16 cellular contexts compared by ENCODE assay signal in the genomic region with DNA sequence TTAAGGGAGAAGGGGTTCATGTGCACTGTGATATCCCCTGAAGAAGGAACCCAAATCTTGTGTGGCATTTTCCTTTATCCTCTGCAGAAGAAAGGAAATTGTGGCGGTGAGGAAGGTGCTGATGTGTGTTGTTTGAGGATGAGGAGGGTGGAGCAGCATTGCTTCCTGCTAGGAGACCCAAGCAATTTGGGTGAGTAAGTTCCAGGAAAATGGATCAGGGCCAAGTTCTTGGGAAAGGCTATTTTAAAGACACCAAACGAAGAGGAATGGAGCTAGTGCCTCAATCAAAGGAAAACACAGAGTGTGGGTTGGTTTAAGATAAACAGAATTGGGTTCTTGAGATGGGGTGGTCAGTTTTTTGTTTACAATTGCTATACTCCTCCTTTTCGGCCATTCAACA.
DNase-seq lines count a peak whose midpoint lies in the region; ATAC-seq, FAIRE-seq and TF ChIP-seq lines count a peak whose summit lies in the region.
"Had no signal": no experiment of that assay in that cellular context is flagged by ENCODE, and none has a peak within 500 bp of the region (broad histone marks: within the 10 kb centered on the region; RNA-seq: fewer than 3 reads in every experiment).

No MANE protein-coding gene starts in this region.

- TF ChIP-seq RAD21 in SK-N-SH (IDR thresholded peaks at IDR 0.05; ENCODE audit: low read length): no peak

- no peak for TF ChIP-seq CTCF in bronchial epithelial cell (IDR thresholded peaks at IDR 0.05; ENCODE audit: insufficient read depth, low read length, severe bottlenecking)
- TF ChIP-seq CTCF in SK-N-SH (IDR thresholded peaks at IDR 0.05): no peak

- no peaks in the 10 kb centered on the region for H3F3A ChIP-seq in SK-N-SH (replicated peaks; ENCODE audit: insufficient read depth)

- H3K4me3 ChIP-seq in bronchial epithelial cell (ENCODE audit: low read depth, low read length) (no peak overlapping the region), trophoblast cell (ENCODE audit: low read depth, low read length) (no peak overlapping the region), SK-N-SH (ENCODE audit: low read depth in 2 of 2, low read length in 1 of 2) (no peak overlapping the region)
- H3K4me3 ChIP-seq: BLaER1 treated with 17β-estradiol and CSF1 and Interleukin-3, amounts not matched to agents 10 nM and 100 nM; GM12878; HAP-1 had no signal

- H4K20me1 ChIP-seq in SK-N-SH (ENCODE audit: insufficient read depth): no peaks in the 10 kb centered on the region
- H4K20me1 ChIP-seq: BLaER1 treated with 17β-estradiol and CSF1 and Interleukin-3, amounts not matched to agents 10 nM and 100 nM had no signal

- H3K27ac ChIP-seq in trophoblast cell (ENCODE audit: low read depth, low read length) (no peak overlapping the region), SK-N-SH (ENCODE audit: low read depth in 2 of 2, low read length in 1 of 2) (no peak overlapping the region)
- H3K27ac ChIP-seq: BLaER1 treated with 17β-estradiol and CSF1 and Interleukin-3, amounts not matched to agents 10 nM and 100 nM had no signal

- H2AK5ac ChIP-seq in trophoblast cell (ENCODE audit: low read length): no peak overlapping the region

- no peak overlapping the region for H3K9ac ChIP-seq in trophoblast cell (ENCODE audit: low read length)
- no peak overlapping the region for H3K9ac ChIP-seq in SK-N-SH
- H3K9ac ChIP-seq: BLaER1 treated with 17β-estradiol and CSF1 and Interleukin-3, amounts not matched to agents 10 nM and 100 nM had no signal

- H2AFZ ChIP-seq in trophoblast cell (ENCODE audit: insufficient read depth, low read length, poor library complexity): no peak overlapping the region
- no peak overlapping the region for H2AFZ ChIP-seq in SK-N-SH (ENCODE audit: low read depth)

- H2BK120ac ChIP-seq in trophoblast cell (ENCODE audit: insufficient read depth, low read length, poor library complexity): no peak overlapping the region

- H3K18ac ChIP-seq in trophoblast cell (ENCODE audit: low read length): no peak overlapping the region

- no peak overlapping the region for H4K91ac ChIP-seq in trophoblast cell (ENCODE audit: low read depth, low read length)

- H3K9me2 ChIP-seq in SK-N-SH: no peaks in the 10 kb centered on the region

- H3K27me3 ChIP-seq in bronchial epithelial cell (ENCODE audit: control insufficient read depth, insufficient read depth, low read length) (no peaks in the 10 kb centered on the region), trophoblast cell (ENCODE audit: insufficient read depth, low read length) (no peaks in the 10 kb centered on the region), SK-N-SH (ENCODE audit: insufficient read depth) (no peaks in the 10 kb centered on the region)
- H3K27me3 ChIP-seq: BLaER1 treated with 17β-estradiol and CSF1 and Interleukin-3, amounts not matched to agents 10 nM and 100 nM had no signal

- H3K9me3 ChIP-seq in trophoblast cell (ENCODE audit: insufficient read depth, low read depth, low read length): peaks cover 2% of the 10 kb centered on the region
- H3K9me3 ChIP-seq in SK-N-SH: no peaks in the 10 kb centered on the region

- H3K4me1 ChIP-seq in trophoblast cell (ENCODE audit: control insufficient read depth in 1 of 2, insufficient read depth in 2 of 2, low read length in 2 of 2) (no peaks in the 10 kb centered on the region), SK-N-SH (ENCODE audit: control insufficient read depth in 1 of 2, insufficient read depth in 2 of 2, low read depth in 1 of 2, low read length in 1 of 2) (no peaks in the 10 kb centered on the region)
- H3K4me1 ChIP-seq: HAP-1 had no signal

- no peak overlapping the region for H4K8ac ChIP-seq in trophoblast cell (ENCODE audit: low read depth, low read length)

- POLR2A ChIA-PET in SK-N-SH (lab: Yijun Ruan, JAX): no interaction called here

- ATAC-seq in HG03175 (IDR thresholded peaks at IDR 0.05; ENCODE audit: unreplicated experiment): no peak
- ATAC-seq: GM12878 had no signal

- no peak overlapping the region for H2BK5ac ChIP-seq in trophoblast cell (ENCODE audit: low read depth, low read length, poor library complexity)

- H2BK12ac ChIP-seq in trophoblast cell (ENCODE audit: low read length): peak overlapping the region; percentile 16

- peak; percentile 86 for FAIRE-seq in bronchial epithelial cell (lab: Jason Lieb, UNC)
- FAIRE-seq: GM12878, GM18507 had no signal

- WGBS in trophoblast cell (ENCODE audit: extremely low coverage, insufficient coverage, insufficient read length): no CpG with 5 or more reads among the region's 3 CpGs
- WGBS in SK-N-SH (ENCODE audit: low lambda C conversion rate): 38% methylated on average over 3 of the region's 3 CpGs

- H3K36me3 ChIP-seq in bronchial epithelial cell (ENCODE audit: control insufficient read depth, insufficient read depth, low read length) (no peaks in the 10 kb centered on the region), trophoblast cell (ENCODE audit: control insufficient read depth in 1 of 2, insufficient read depth in 2 of 2, low read length in 2 of 2) (no peaks in the 10 kb centered on the region), SK-N-SH (replicated peaks in 1 of 2; ENCODE audit: control insufficient read depth in 1 of 2, insufficient read depth in 2 of 2, low read length in 1 of 2) (no peaks in the 10 kb centered on the region)
- H3K36me3 ChIP-seq: BLaER1 treated with 17β-estradiol and CSF1 and Interleukin-3, amounts not matched to agents 10 nM and 100 nM; HAP-1 had no signal

- CTCF ChIA-PET in SK-N-SH (lab: Yijun Ruan, JAX): interaction anchor here (1.3 kb wide), 1 partner anchor 13 kb away, joined by 5 read pairs; no protein-coding TSS in a partner anchor

- no peak for TF ChIP-seq EP300 in SK-N-SH (IDR thresholded peaks at IDR 0.05; ENCODE audit: borderline replicate concordance in 1 of 2, low read depth in 1 of 2, low read length in 1 of 2)

- H4K12ac ChIP-seq in trophoblast cell (ENCODE audit: low read depth, low read length): no peak overlapping the region

- H3K14ac ChIP-seq in trophoblast cell (ENCODE audit: low read length): no peak overlapping the region

- H3K4ac ChIP-seq in trophoblast cell (ENCODE audit: low read depth, low read length): no peak overlapping the region

- H3K79me1 ChIP-seq in trophoblast cell (ENCODE audit: low read length): no peaks in the 10 kb centered on the region

- H3K23ac ChIP-seq in trophoblast cell (ENCODE audit: low read length): peak overlapping the region; percentile 93

- H3K4me2 ChIP-seq in trophoblast cell (ENCODE audit: low read length) (no peak overlapping the region), SK-N-SH (no peak overlapping the region)

- peak; percentile 10 for DNase-seq in H4 (ENCODE audit: low spot score)
- DNase-seq in NCI-H69 (lab: John Stamatoyannopoulos, UW): peak; percentile 48
- DNase-seq in bronchial epithelial cell (ENCODE audit: low read depth): peak; percentile 56
- DNase-seq in trophoblast cell: no peak
- DNase-seq in SK-N-SH: no peak
- DNase-seq in stimulated activated CD4-positive, alpha-beta T cell treated with anti-CD3 and anti-CD28 coated beads, Interleukin-1b, Interleukin-23, amount 100 ng/mL, for 48 hours: no peak
- no peak for DNase-seq in activated gamma-delta T cell treated with Interleukin-2 at 50 U/mL for 16 hours
- DNase-seq: ACHN; CD4-positive, CD25-positive, alpha-beta regulatory T cell; DMS53; HFFc6 had no signal

- H3K79me2 ChIP-seq in trophoblast cell (ENCODE audit: control insufficient read depth, insufficient read depth, low read length, poor library complexity): no peaks in the 10 kb centered on the region
- no peaks in the 10 kb centered on the region for H3K79me2 ChIP-seq in SK-N-SH (ENCODE audit: insufficient read depth)

TF ChIP-seq in SK-N-SH, 30 proteins besides CTCF, POLR2A, EP300 and RAD21:
- TF ChIP-seq CHD2 (IDR thresholded peaks at IDR 0.05; ENCODE audit: low read length, partially characterized antibody) (no peak), RXRA (IDR thresholded peaks at IDR 0.05; ENCODE audit: borderline replicate concordance, low read depth) (no peak), SIN3A (IDR thresholded peaks at IDR 0.05; ENCODE audit: borderline replicate concordance, low read depth, low read length) (no peak), FOSL2 (IDR thresholded peaks at IDR 0.05; ENCODE audit: borderline replicate concordance, low read depth) (no peak), POLR2AphosphoS5 (IDR thresholded peaks at IDR 0.05; ENCODE audit: low read depth, low read length) (no peak)
- TF ChIP-seq, protein P1, sequence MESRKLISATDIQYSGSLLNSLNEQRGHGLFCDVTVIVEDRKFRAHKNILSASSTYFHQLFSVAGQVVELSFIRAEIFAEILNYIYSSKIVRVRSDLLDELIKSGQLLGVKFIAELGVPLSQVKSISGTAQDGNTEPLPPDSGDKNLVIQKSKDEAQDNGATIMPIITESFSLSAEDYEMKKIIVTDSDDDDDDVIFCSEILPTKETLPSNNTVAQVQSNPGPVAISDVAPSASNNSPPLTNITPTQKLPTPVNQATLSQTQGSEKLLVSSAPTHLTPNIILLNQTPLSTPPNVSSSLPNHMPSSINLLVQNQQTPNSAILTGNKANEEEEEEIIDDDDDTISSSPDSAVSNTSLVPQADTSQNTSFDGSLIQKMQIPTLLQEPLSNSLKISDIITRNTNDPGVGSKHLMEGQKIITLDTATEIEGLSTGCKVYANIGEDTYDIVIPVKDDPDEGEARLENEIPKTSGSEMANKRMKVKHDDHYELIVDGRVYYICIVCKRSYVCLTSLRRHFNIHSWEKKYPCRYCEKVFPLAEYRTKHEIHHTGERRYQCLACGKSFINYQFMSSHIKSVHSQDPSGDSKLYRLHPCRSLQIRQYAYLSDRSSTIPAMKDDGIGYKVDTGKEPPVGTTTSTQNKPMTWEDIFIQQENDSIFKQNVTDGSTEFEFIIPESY (IDR thresholded peaks at IDR 0.05; ENCODE audit: borderline replicate concordance, low read depth): no peak
- TF ChIP-seq, protein P2, sequence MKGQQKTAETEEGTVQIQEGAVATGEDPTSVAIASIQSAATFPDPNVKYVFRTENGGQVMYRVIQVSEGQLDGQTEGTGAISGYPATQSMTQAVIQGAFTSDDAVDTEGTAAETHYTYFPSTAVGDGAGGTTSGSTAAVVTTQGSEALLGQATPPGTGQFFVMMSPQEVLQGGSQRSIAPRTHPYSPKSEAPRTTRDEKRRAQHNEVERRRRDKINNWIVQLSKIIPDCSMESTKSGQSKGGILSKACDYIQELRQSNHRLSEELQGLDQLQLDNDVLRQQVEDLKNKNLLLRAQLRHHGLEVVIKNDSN (IDR thresholded peaks at IDR 0.05; ENCODE audit: borderline replicate concordance, low read depth): no peak
- TF ChIP-seq, protein P3, sequence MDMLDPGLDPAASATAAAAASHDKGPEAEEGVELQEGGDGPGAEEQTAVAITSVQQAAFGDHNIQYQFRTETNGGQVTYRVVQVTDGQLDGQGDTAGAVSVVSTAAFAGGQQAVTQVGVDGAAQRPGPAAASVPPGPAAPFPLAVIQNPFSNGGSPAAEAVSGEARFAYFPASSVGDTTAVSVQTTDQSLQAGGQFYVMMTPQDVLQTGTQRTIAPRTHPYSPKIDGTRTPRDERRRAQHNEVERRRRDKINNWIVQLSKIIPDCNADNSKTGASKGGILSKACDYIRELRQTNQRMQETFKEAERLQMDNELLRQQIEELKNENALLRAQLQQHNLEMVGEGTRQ (IDR thresholded peaks at IDR 0.05; ENCODE audit: borderline replicate concordance, low read depth, low read length): no peak
TF ChIP-seq in SK-N-SH: peak in this region for 0.

Comparison
In these comparisons a context has a peak if more than half of its experiments do, and no peak if none do; other contexts are left out.
1. DNase-seq: peak in H4 (single experiment), NCI-H69 (single experiment) and bronchial epithelial cell (single experiment); none in trophoblast cell (0 of 2), SK-N-SH (single experiment), stimulated activated CD4-positive, alpha-beta T cell treated with anti-CD3 and anti-CD28 coated beads, Interleukin-1b, Interleukin-23, amount 100 ng/mL, for 48 hours (single experiment) and activated gamma-delta T cell treated with Interleukin-2 at 50 U/mL for 16 hours (single experiment).